14 cellular contexts compared by ENCODE assay signal in genomic region chr5:144101616-144102015, GRCh38.
DNase-seq lines count a peak whose midpoint lies in the region; ATAC-seq and TF ChIP-seq lines count a peak whose summit lies in the region.
"Had no signal": no experiment of that assay in that cellular context is flagged by ENCODE, and none has a peak within 500 bp of the region (broad histone marks: within the 10 kb centered on the region; RNA-seq: fewer than 3 reads in every experiment).

No MANE protein-coding gene starts in this region.

- no peak overlapping the region for H3K9ac ChIP-seq in stomach smooth muscle (ENCODE audit: low read length in 2 of 2)

- H3K9me3 ChIP-seq in stomach smooth muscle (ENCODE audit: control insufficient read depth in 2 of 2, low read length in 2 of 2) = no peaks in the 10 kb centered on the region
- no peaks in the 10 kb centered on the region for H3K9me3 ChIP-seq in CD4-positive, alpha-beta T cell (ENCODE audit: control insufficient read depth, low read length)
- H3K9me3 ChIP-seq: Caco-2, HAP-1 had no signal

- H3K36me3 Mint-ChIP-seq in CD4-positive, alpha-beta T cell (ENCODE audit: low read depth) = no peaks in the 10 kb centered on the region
- H3K36me3 Mint-ChIP-seq: CD8-positive, alpha-beta T cell had no signal

- H3K9me3 Mint-ChIP-seq in CD4-positive, alpha-beta T cell = peaks cover 3% of the 10 kb centered on the region
- H3K9me3 Mint-ChIP-seq: HFFc6 had no signal

- no peak overlapping the region for H3K4me3 ChIP-seq in LNCaP clone FGC (ENCODE audit: low read depth, low read length)
- H3K4me3 ChIP-seq in stomach smooth muscle (ENCODE audit: low read length in 2 of 2) = peak overlapping the region; percentile 20 to 54
- H3K4me3 ChIP-seq: HAP-1 had no signal

- no peaks in the 10 kb centered on the region for H3K4me1 ChIP-seq in stomach smooth muscle (ENCODE audit: control insufficient read depth, insufficient read depth, low read length)
- H3K4me1 ChIP-seq: Caco-2, HAP-1 had no signal

- H3K36me3 ChIP-seq in stomach smooth muscle (ENCODE audit: control insufficient read depth in 2 of 2, insufficient read depth in 2 of 2, low read length in 2 of 2) = no peaks in the 10 kb centered on the region
- H3K36me3 ChIP-seq: HAP-1 had no signal

- POLR2A ChIA-PET in CD4-positive, alpha-beta T cell (lab: Charles Lee) = no interaction called here

- H3K27me3 Mint-ChIP-seq in CD4-positive, alpha-beta T cell = no peaks in the 10 kb centered on the region

- H3K4me3 Mint-ChIP-seq in CD4-positive, alpha-beta T cell = no peak overlapping the region
- H3K4me3 Mint-ChIP-seq: CD8-positive, alpha-beta T cell had no signal

- CTCF ChIA-PET in CD4-positive, alpha-beta T cell (lab: Charles Lee) = no interaction called here

- no peaks in the 10 kb centered on the region for H3K4me1 Mint-ChIP-seq in CD4-positive, alpha-beta T cell (ENCODE audit: low read depth)

- TF ChIP-seq CTCF in LNCaP clone FGC (IDR thresholded peaks at IDR 0.05; ENCODE audit: control insufficient read depth, extremely low read depth, insufficient read depth) (no peak), VCaP (conservative IDR thresholded peaks at IDR 0.05) (no peak)
- TF ChIP-seq CTCF in CD4-positive, alpha-beta T cell (IDR thresholded peaks at IDR 0.05) = no peak

- H3K27me3 ChIP-seq in stomach smooth muscle (ENCODE audit: control insufficient read depth in 1 of 2, insufficient read depth in 2 of 2, low read length in 2 of 2) = no peaks in the 10 kb centered on the region
- no peaks in the 10 kb centered on the region for H3K27me3 ChIP-seq in CD4-positive, alpha-beta T cell (ENCODE audit: control insufficient read depth, insufficient read depth, low read length)

- intact Hi-C loops in CD4-positive, alpha-beta T cell (cut with DNase I, micrococcal nuclease) = no loop called here

- peak overlapping the region; percentile 68 for H3K27ac ChIP-seq in VCaP
- peak overlapping the region; percentile 58 for H3K27ac ChIP-seq in stomach smooth muscle (ENCODE audit: low read length)
- H3K27ac ChIP-seq in CD4-positive, alpha-beta T cell (ENCODE audit: low read depth, low read length) = no peak overlapping the region

- no peak for ATAC-seq in CD4-positive, alpha-beta T cell (ENCODE audit: poor library complexity)
- ATAC-seq: CD8-positive, alpha-beta T cell had no signal

- DNase-seq in LNCaP clone FGC (ENCODE audit: low read depth) (peak; percentile 39), iPS-NIHi11 (ENCODE audit: low spot score) (no peak), NCI-H1694 treated with DMSO at 0.1 percent for 48 hours (lab: John Stamatoyannopoulos, UW) (no peak)
- DNase-seq in CD4-positive, alpha-beta T cell = no peak
- DNase-seq: C1 segment of cervical spinal cord; Caco-2; CD8-positive, alpha-beta T cell; DMS153; DND-41; GOT3; HFFc6 had no signal

- no peak overlapping the region for H3K27ac Mint-ChIP-seq in CD4-positive, alpha-beta T cell
- H3K27ac Mint-ChIP-seq: CD8-positive, alpha-beta T cell; HFFc6 had no signal
